16 cellular contexts compared by ENCODE assay signal in genomic region chr10:89476676-89477075, GRCh38. TPM values are rescaled to one million over a fixed set of nuclear protein-coding genes. Genes with fewer than 3 reads are reported as not detected.
DNase-seq lines count a peak whose midpoint lies in the region; ATAC-seq, FAIRE-seq and TF ChIP-seq lines count a peak whose summit lies in the region.
"Had no signal": no experiment of that assay in that cellular context is flagged by ENCODE, and none has a peak within 500 bp of the region (broad histone marks: within the 10 kb centered on the region; RNA-seq: fewer than 3 reads in every experiment).

No MANE protein-coding gene starts in this region.

- no peak overlapping the region for H4K8ac ChIP-seq in IMR-90 (ENCODE audit: low read depth in 2 of 2, low read length in 2 of 2)
- H4K8ac ChIP-seq in mesenchymal stem cell (ENCODE audit: low read length) = no peak overlapping the region

- no peak overlapping the region for H3K23ac ChIP-seq in IMR-90 (ENCODE audit: low read depth, low read length)
- H3K23ac ChIP-seq in mesenchymal stem cell (ENCODE audit: low read length in 2 of 2) = no peak overlapping the region

- peak overlapping the region; percentile 10; the same call in 1 of the 2 replicates for H3K14ac ChIP-seq in IMR-90 (replicated peaks; ENCODE audit: low read depth, low read length)
- H3K14ac ChIP-seq in mesenchymal stem cell (ENCODE audit: low read length in 2 of 2) = no peak overlapping the region

- H3K9ac ChIP-seq in IMR-90 (ENCODE audit: low read depth, low read length) = no peak overlapping the region
- no peak overlapping the region for H3K9ac ChIP-seq in mesenchymal stem cell (ENCODE audit: low read length)
- H3K9ac ChIP-seq in stomach smooth muscle (ENCODE audit: low read length in 2 of 2) = no peak overlapping the region

- H4K20me1 ChIP-seq in IMR-90 (ENCODE audit: insufficient read depth, low read length) = no peaks in the 10 kb centered on the region

- H4K91ac ChIP-seq in IMR-90 (ENCODE audit: insufficient read depth, low read depth, low read length) = 0 out of 2 replicates have a peak overlapping the region, but pooled peaks have one; percentile 8
- peak overlapping the region; percentile 82 for H4K91ac ChIP-seq in mesenchymal stem cell (ENCODE audit: low read length)

- H3K4me3 ChIP-seq in IMR-90 (ENCODE audit: insufficient read depth, low read depth, low read length) = no peak overlapping the region
- H3K4me3 ChIP-seq in esophagus muscularis mucosa = no peak overlapping the region
- no peak overlapping the region for H3K4me3 ChIP-seq in mesenchymal stem cell (ENCODE audit: insufficient read depth in 1 of 2, low read depth in 1 of 2, low read length in 2 of 2)
- H3K4me3 ChIP-seq in stomach smooth muscle (ENCODE audit: low read length in 2 of 2) = peak overlapping the region in 1 of 2 donors; percentile 24

- H2BK20ac ChIP-seq in IMR-90 (ENCODE audit: low read depth, low read length) = peak overlapping the region; percentile 48; the same call in 1 of the 2 replicates

- H3K18ac ChIP-seq in IMR-90 (ENCODE audit: low read depth, low read length) (peak overlapping the region; percentile 48; the same call in 1 of the 2 replicates), mesenchymal stem cell (ENCODE audit: low read depth in 1 of 2, low read length in 2 of 2) (peak overlapping the region in 1 of 2 experiments; percentile 40)

- H2BK15ac ChIP-seq in IMR-90 (ENCODE audit: low read depth, low read length) (peak overlapping the region; percentile 24; the same call in 2 of the 3 replicates), mesenchymal stem cell (ENCODE audit: low read depth, poor library complexity, severe bottlenecking) (peak overlapping the region; percentile 89)

- peak; percentile 34 for TF ChIP-seq EP300 in esophagus muscularis mucosa (IDR thresholded peaks at IDR 0.05)

- H3K4me2 ChIP-seq in IMR-90 (ENCODE audit: low read depth, low read length) (no peak overlapping the region), mesenchymal stem cell (ENCODE audit: low read length, poor library complexity, severe bottlenecking) (no peak overlapping the region)

- BruUV-seq in IMR-90 (replicated peaks; lab: Mats Ljungman, UMichigan) = no TSS peak

- no peak overlapping the region for H2AK9ac ChIP-seq in IMR-90 (replicated peaks; ENCODE audit: low read depth, low read length, poor library complexity)

- TF ChIP-seq POLR2A in IMR-90 (IDR thresholded peaks at IDR 0.05; ENCODE audit: low read depth, low read length) (no peak), esophagus muscularis mucosa (IDR thresholded peaks at IDR 0.05; ENCODE audit: low read depth) (no peak)

- no peak overlapping the region for H2BK5ac ChIP-seq in IMR-90 (ENCODE audit: low read depth, low read length, poor library complexity, severe bottlenecking)
- H2BK5ac ChIP-seq in mesenchymal stem cell (ENCODE audit: low read depth, low read length, poor library complexity, severe bottlenecking) = no peak overlapping the region

- in situ Hi-C loops in IMR-90 (cut with MboI; ENCODE audit: low sequenced_read_pairs) = no loop called here

- no peak overlapping the region for H3K56ac ChIP-seq in IMR-90 (ENCODE audit: extremely low read depth, insufficient read depth, low read length)

- H2BK120ac ChIP-seq in IMR-90 (ENCODE audit: low read depth, low read length) = peak overlapping the region; percentile 53
- peak overlapping the region; percentile 75 for H2BK120ac ChIP-seq in mesenchymal stem cell (ENCODE audit: low read depth, low read length)

- no peak overlapping the region for H3K4ac ChIP-seq in IMR-90 (ENCODE audit: low read depth, low read length)
- H3K4ac ChIP-seq in mesenchymal stem cell (ENCODE audit: low read depth in 1 of 2, low read length in 2 of 2) = peak overlapping the region; percentile 8 to 9

- H3K4me1 ChIP-seq in IMR-90 (ENCODE audit: control insufficient read depth, insufficient read depth, low read length) (peaks cover 26% of the 10 kb centered on the region), esophagus muscularis mucosa (peaks cover 70 to 80% (median 74%) of the 10 kb centered on the region in 4 donors), mesenchymal stem cell (ENCODE audit: control insufficient read depth, insufficient read depth, low read depth, low read length) (peaks cover 11% of the 10 kb centered on the region), stomach smooth muscle (ENCODE audit: control insufficient read depth, insufficient read depth, low read length) (peaks cover 23% of the 10 kb centered on the region), foreskin keratinocyte (peaks cover 10% of the 10 kb centered on the region)

- TF ChIP-seq CTCF in IMR-90 (conservative IDR thresholded peaks at IDR 0.05; ENCODE audit: low read depth, low read length) = no peak
- no peak for TF ChIP-seq CTCF in esophagus muscularis mucosa (IDR thresholded peaks at IDR 0.05)
- TF ChIP-seq CTCF in foreskin keratinocyte (conservative IDR thresholded peaks at IDR 0.05) = no peak

- no CpG with 5 or more reads among the region's 4 CpGs for WGBS in IMR-90 (ENCODE audit: extremely low coverage in 2 of 2, insufficient read length in 1 of 2), 2 experiments
- 63% methylated on average over 4 of the region's 4 CpGs for WGBS in esophagus muscularis mucosa
- 80% methylated on average over 4 of the region's 4 CpGs for WGBS in mesenchymal stem cell

- CTCF ChIA-PET in IMR-90 (lab: Yijun Ruan, JAX) = no interaction called here

- POLR2A ChIA-PET in IMR-90 (lab: Charles Lee; ENCODE audit: unreplicated experiment) = no interaction called here

- peaks cover 8% of the 10 kb centered on the region for H3K9me1 ChIP-seq in IMR-90 (ENCODE audit: insufficient read depth, low read length)

- H3K27ac ChIP-seq in IMR-90 (ENCODE audit: insufficient read depth, low read length) = no peak overlapping the region
- peak overlapping the region; percentile 84 to 90 (median 85) for H3K27ac ChIP-seq in esophagus muscularis mucosa (replicated peaks in 1 of 4)
- peak overlapping the region; percentile 47 for H3K27ac ChIP-seq in mesenchymal stem cell (ENCODE audit: low read length, poor library complexity, severe bottlenecking)
- peak overlapping the region; percentile 31 for H3K27ac ChIP-seq in stomach smooth muscle (ENCODE audit: low read length)
- H3K27ac ChIP-seq in foreskin keratinocyte = no peak overlapping the region
- H3K27ac ChIP-seq: WERI-Rb-1 had no signal

- FAIRE-seq in frontal cortex (lab: Jason Lieb, UNC) = no peak

- peak overlapping the region; percentile 52; the same call in 1 of the 2 replicates for H4K5ac ChIP-seq in IMR-90 (ENCODE audit: low read depth, low read length)

- H3K27me3 ChIP-seq in IMR-90 (ENCODE audit: control insufficient read depth, insufficient read depth, low read length) (no peaks in the 10 kb centered on the region), esophagus muscularis mucosa (no peaks in the 10 kb centered on the region), mesenchymal stem cell (ENCODE audit: control insufficient read depth in 1 of 2, insufficient read depth in 1 of 2, low read length in 2 of 2) (no peaks in the 10 kb centered on the region), stomach smooth muscle (ENCODE audit: control insufficient read depth in 1 of 2, insufficient read depth in 2 of 2, low read length in 2 of 2) (no peaks in the 10 kb centered on the region), foreskin keratinocyte (no peaks in the 10 kb centered on the region)

- intact Hi-C loops in IMR-90 (cut with micrococcal nuclease) = no loop called here
- intact Hi-C loops in esophagus muscularis mucosa (cut with DNase I) = no loop called here

- dilution Hi-C loops in IMR-90 (cut with HindIII; ENCODE audit: low sequenced_read_pairs, unreplicated experiment) = no loop called here

- DNase-seq in IMR-90 = peak; percentile 12
- no peak for DNase-seq in esophagus muscularis mucosa (ENCODE audit: extremely low spot score)
- no peak for DNase-seq in mesenchymal stem cell
- DNase-seq in stimulated activated naive CD4-positive, alpha-beta T cell treated with Interleukin-2 at 50 U/mL for 16 hours (lab: John Stamatoyannopoulos, UW) = no peak
- DNase-seq in frontal cortex (ENCODE audit: low spot score in 2 of 2) = no peak
- no peak for DNase-seq in foreskin keratinocyte
- DNase-seq: anterior cingulate cortex, DND-41, NCI-H774, occipital lobe, WERI-Rb-1 had no signal

- H3K9me3 ChIP-seq in IMR-90 (ENCODE audit: control insufficient read depth, insufficient read depth, low read length) (no peaks in the 10 kb centered on the region), esophagus muscularis mucosa (no peaks in the 10 kb centered on the region), mesenchymal stem cell (ENCODE audit: control insufficient read depth, low read length) (no peaks in the 10 kb centered on the region), stomach smooth muscle (ENCODE audit: control insufficient read depth in 2 of 2, low read length in 2 of 2) (no peaks in the 10 kb centered on the region)

- no peaks in the 10 kb centered on the region; a peak in 1 of 4 replicates for H3K79me1 ChIP-seq in IMR-90 (ENCODE audit: low read depth in 1 of 2, low read length in 2 of 2)
- no peaks in the 10 kb centered on the region for H3K79me1 ChIP-seq in mesenchymal stem cell (replicated peaks; ENCODE audit: low read length, poor library complexity, severe bottlenecking)

- no peak for TF ChIP-seq RAD21 in IMR-90 (IDR thresholded peaks at IDR 0.05; ENCODE audit: low read length)

- peak overlapping the region; percentile 51 to 82 for H2BK12ac ChIP-seq in mesenchymal stem cell (ENCODE audit: low read length in 2 of 2)

- no peak overlapping the region for H2AK5ac ChIP-seq in IMR-90 (ENCODE audit: low read depth, low read length)
- H2AK5ac ChIP-seq in mesenchymal stem cell (ENCODE audit: low read length, severe bottlenecking) = no peak overlapping the region

- H3K36me3 ChIP-seq in IMR-90 (ENCODE audit: control insufficient read depth, insufficient read depth, low read length) (no peaks in the 10 kb centered on the region), esophagus muscularis mucosa (no peaks in the 10 kb centered on the region), mesenchymal stem cell (ENCODE audit: control insufficient read depth in 1 of 2, insufficient read depth in 2 of 2, low read depth in 1 of 2, low read length in 2 of 2) (no peaks in the 10 kb centered on the region), stomach smooth muscle (ENCODE audit: control insufficient read depth in 2 of 2, insufficient read depth in 2 of 2, low read length in 2 of 2) (no peaks in the 10 kb centered on the region)
- H3K36me3 ChIP-seq: WERI-Rb-1 had no signal

- ATAC-seq in IMR-90 (ENCODE audit: low read depth) = no peak
- ATAC-seq in GM19035 (IDR thresholded peaks at IDR 0.05; ENCODE audit: unreplicated experiment) = no peak
- no peak for ATAC-seq in foreskin keratinocyte
- ATAC-seq: esophagus mucosa had no signal

- H2AFZ ChIP-seq in IMR-90 (replicated peaks; ENCODE audit: low read length, poor library complexity) = no peak overlapping the region
- H2AFZ ChIP-seq in mesenchymal stem cell (ENCODE audit: low read depth, low read length) = no peak overlapping the region

RNA-seq across cellular contexts. Expression of gene SLC16A12, which starts 58.7 kb away (rescaled TPM):
- total RNA-seq in IMR-90 (2012; rRNA removed) (1.6 and 2.2 TPM in 2 replicates), esophagus muscularis mucosa (1 to 10 TPM in 3 of 4 donors, under 1 TPM in 1; 0.83 to 2.2 (median 1.9) TPM), frontal cortex (1.2 TPM), foreskin keratinocyte (0.17 and 0.18 TPM in 2 replicates)
- polyA plus RNA-seq in IMR-90 (2012; rRNA removed) (1.0 and 1.4 TPM in 2 replicates), foreskin keratinocyte (0.04 and 0.07 TPM in 2 replicates)
- 0.45 and 0.50 TPM in 2 replicates for polyA plus RNA-seq in IMR-90 (2012; cell fraction: cytosol; rRNA removed)
- polyA plus RNA-seq in IMR-90 (2012; cell fraction: nucleus; rRNA removed; ENCODE audit: low replicate concordance) = 0.26 and 1.4 TPM in 2 replicates
- 0.68 TPM for polyA plus RNA-seq in mesenchymal stem cell (2013, experiment 1 of 2)
- 0.59 TPM for polyA plus RNA-seq in mesenchymal stem cell (2013, experiment 2 of 2)
- total RNA-seq: SK-MEL-5 had no signal
- polyA plus RNA-seq: IgD-negative memory B cell had no signal

Comparison
In these comparisons a context has a peak if more than half of its experiments do, and no peak if none do; other contexts are left out.
1. H3K27ac ChIP-seq: peak in esophagus muscularis mucosa (4 of 4), mesenchymal stem cell (single experiment) and stomach smooth muscle (single experiment); none in IMR-90 (single experiment) and foreskin keratinocyte (single experiment).